1 cellular context compared by ENCODE assay signal in genomic region chr4:111136438-111136837, GRCh38.
TF ChIP-seq lines count a peak whose summit lies in the region.

No MANE protein-coding gene starts in this region.

TF ChIP-seq in GM23338, 12 proteins besides CTCF, POLR2A, EP300 and RAD21 (continued from another document):
- TF ChIP-seq, protein P1, sequence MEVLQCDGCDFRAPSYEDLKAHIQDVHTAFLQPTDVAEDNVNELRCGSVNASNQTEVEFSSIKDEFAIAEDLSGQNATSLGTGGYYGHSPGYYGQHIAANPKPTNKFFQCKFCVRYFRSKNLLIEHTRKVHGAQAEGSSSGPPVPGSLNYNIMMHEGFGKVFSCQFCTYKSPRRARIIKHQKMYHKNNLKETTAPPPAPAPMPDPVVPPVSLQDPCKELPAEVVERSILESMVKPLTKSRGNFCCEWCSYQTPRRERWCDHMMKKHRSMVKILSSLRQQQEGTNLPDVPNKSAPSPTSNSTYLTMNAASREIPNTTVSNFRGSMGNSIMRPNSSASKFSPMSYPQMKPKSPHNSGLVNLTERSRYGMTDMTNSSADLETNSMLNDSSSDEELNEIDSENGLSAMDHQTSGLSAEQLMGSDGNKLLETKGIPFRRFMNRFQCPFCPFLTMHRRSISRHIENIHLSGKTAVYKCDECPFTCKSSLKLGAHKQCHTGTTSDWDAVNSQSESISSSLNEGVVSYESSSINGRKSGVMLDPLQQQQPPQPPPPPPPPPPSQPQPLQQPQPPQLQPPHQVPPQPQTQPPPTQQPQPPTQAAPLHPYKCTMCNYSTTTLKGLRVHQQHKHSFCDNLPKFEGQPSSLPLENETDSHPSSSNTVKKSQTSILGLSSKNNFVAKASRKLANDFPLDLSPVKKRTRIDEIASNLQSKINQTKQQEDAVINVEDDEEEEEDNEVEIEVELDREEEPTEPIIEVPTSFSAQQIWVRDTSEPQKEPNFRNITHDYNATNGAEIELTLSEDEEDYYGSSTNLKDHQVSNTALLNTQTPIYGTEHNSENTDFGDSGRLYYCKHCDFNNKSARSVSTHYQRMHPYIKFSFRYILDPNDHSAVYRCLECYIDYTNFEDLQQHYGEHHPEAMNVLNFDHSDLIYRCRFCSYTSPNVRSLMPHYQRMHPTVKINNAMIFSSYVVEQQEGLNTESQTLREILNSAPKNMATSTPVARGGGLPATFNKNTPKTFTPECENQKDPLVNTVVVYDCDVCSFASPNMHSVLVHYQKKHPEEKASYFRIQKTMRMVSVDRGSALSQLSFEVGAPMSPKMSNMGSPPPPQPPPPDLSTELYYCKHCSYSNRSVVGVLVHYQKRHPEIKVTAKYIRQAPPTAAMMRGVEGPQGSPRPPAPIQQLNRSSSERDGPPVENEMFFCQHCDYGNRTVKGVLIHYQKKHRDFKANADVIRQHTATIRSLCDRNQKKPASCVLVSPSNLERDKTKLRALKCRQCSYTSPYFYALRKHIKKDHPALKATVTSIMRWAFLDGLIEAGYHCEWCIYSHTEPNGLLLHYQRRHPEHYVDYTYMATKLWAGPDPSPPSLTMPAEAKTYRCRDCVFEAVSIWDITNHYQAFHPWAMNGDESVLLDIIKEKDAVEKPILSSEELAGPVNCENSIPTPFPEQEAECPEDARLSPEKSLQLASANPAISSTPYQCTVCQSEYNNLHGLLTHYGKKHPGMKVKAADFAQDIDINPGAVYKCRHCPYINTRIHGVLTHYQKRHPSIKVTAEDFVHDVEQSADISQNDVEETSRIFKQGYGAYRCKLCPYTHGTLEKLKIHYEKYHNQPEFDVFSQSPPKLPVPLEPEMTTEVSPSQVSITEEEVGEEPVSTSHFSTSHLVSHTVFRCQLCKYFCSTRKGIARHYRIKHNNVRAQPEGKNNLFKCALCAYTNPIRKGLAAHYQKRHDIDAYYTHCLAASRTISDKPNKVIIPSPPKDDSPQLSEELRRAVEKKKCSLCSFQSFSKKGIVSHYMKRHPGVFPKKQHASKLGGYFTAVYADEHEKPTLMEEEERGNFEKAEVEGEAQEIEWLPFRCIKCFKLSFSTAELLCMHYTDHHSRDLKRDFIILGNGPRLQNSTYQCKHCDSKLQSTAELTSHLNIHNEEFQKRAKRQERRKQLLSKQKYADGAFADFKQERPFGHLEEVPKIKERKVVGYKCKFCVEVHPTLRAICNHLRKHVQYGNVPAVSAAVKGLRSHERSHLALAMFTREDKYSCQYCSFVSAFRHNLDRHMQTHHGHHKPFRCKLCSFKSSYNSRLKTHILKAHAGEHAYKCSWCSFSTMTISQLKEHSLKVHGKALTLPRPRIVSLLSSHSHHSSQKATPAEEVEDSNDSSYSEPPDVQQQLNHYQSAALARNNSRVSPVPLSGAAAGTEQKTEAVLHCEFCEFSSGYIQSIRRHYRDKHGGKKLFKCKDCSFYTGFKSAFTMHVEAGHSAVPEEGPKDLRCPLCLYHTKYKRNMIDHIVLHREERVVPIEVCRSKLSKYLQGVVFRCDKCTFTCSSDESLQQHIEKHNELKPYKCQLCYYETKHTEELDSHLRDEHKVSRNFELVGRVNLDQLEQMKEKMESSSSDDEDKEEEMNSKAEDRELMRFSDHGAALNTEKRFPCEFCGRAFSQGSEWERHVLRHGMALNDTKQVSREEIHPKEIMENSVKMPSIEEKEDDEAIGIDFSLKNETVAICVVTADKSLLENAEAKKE (CRISPR knock-in tag; IDR thresholded peaks at IDR 0.05) = no peak
- TF ChIP-seq ZNF331 (CRISPR knock-in tag; IDR thresholded peaks at IDR 0.05; ENCODE audit: low read depth) (no peak), EZH2phosphoT487 (IDR thresholded peaks at IDR 0.05; ENCODE audit: unreplicated experiment) (no peak), ZNF114 (CRISPR knock-in tag; IDR thresholded peaks at IDR 0.05) (no peak)
